ENCODE assay signal across 9 cellular contexts in the genomic region with DNA sequence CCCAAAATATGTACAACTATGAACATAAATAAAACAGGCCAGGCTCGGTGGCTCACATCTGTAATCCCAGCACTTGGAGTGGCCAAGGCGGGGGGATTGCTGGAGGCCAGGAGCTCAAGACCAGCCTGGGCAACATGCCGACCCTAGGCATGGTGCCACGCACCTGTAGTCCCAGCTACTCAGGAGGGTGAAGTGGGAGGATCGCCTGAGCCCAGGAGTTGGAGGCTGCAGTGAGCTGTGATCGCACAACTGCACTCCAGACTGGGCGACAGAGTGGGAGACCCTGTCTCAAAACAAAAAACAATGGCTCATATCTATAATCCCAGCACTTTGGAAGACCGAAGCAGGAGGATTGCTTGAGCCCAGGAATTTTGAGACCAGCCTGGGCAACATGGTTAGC. TPM values are rescaled to one million over a fixed set of nuclear protein-coding genes. Genes with fewer than 3 reads are reported as not detected.
DNase-seq lines count a peak whose midpoint lies in the region; ATAC-seq and TF ChIP-seq lines count a peak whose summit lies in the region.
"Had no signal": no experiment of that assay in that cellular context is flagged by ENCODE, and none has a peak within 500 bp of the region (broad histone marks: within the 10 kb centered on the region; RNA-seq: fewer than 3 reads in every experiment).

No MANE protein-coding gene starts in this region.

- intact Hi-C loops in activated T-helper 2 cell treated with anti-CD3 and anti-CD28 coated beads, Interferon-gamma antibody, Interleukin-2, Interleukin-4, amounts not matched to agents 10 μg/mL and 5 μg/mL and 100 μg/mL, durations not matched to agents 14 hours and 24 hours and 36 hours (cut with micrococcal nuclease), result loop anchor here (5.0 kb wide), 1 partner anchor 356 kb away; no protein-coding TSS in a partner anchor
- intact Hi-C loops in posterior cingulate gyrus (cut with DNase I) (loop anchor here (10.0 kb wide), 1 partner anchor 134 kb away; the partner anchor contains the start of gene DENND4C), gastrocnemius medialis (cut with DNase I; ENCODE audit: low total_unique reads) (loop anchor here (5.0 kb wide), 2 partner anchors 71 to 281 kb away; partner anchors contain the start of gene RPS6)

- no peak overlapping the region for H3K27ac Mint-ChIP-seq in HFFc6
- peak overlapping the region; percentile 30 for H3K27ac Mint-ChIP-seq in activated T-helper 2 cell treated with anti-CD3 and anti-CD28 coated beads, Interferon-gamma antibody, Interleukin-2, Interleukin-4, amounts not matched to agents 10 μg/mL and 5 μg/mL and 100 μg/mL, durations not matched to agents 14 hours and 24 hours and 36 hours
- H3K27ac Mint-ChIP-seq in memory B cell, result no peak overlapping the region

- no peaks in the 10 kb centered on the region for H3K27me3 ChIP-seq in BLaER1
- no peaks in the 10 kb centered on the region for H3K27me3 ChIP-seq in gastrocnemius medialis

- in situ Hi-C loops in gastrocnemius medialis (cut with MboI; ENCODE audit: low sequenced_read_pairs in 4 of 4), result loop anchor here in 3 of 4 donors (5.0 to 10.0 kb wide), 2 partner anchors 64 to 81 kb away; no protein-coding TSS in a partner anchor

- peak overlapping the region; percentile 86 for H3K4me3 ChIP-seq in BLaER1
- H3K4me3 ChIP-seq in gastrocnemius medialis, result no peak overlapping the region

- H3K9me3 ChIP-seq in BLaER1 (no peaks in the 10 kb centered on the region), gastrocnemius medialis (no peaks in the 10 kb centered on the region)

- no peak for ATAC-seq in memory B cell (ENCODE audit: low read depth)
- no peak for ATAC-seq in gastrocnemius medialis

- H3K4me1 Mint-ChIP-seq in HFFc6 (ENCODE audit: low read depth) (peaks cover 32% of the 10 kb centered on the region), memory B cell (peaks cover 11% of the 10 kb centered on the region)
- peaks cover 26% of the 10 kb centered on the region for H3K4me1 Mint-ChIP-seq in activated T-helper 2 cell treated with anti-CD3 and anti-CD28 coated beads, Interferon-gamma antibody, Interleukin-2, Interleukin-4, amounts not matched to agents 10 μg/mL and 5 μg/mL and 100 μg/mL, durations not matched to agents 14 hours and 24 hours and 36 hours (ENCODE audit: low read depth)

- H3K4me1 ChIP-seq in BLaER1 (peaks cover 37% of the 10 kb centered on the region), gastrocnemius medialis (peaks cover 19 to 21% of the 10 kb centered on the region in 2 donors)

- H3K27me3 Mint-ChIP-seq in HFFc6 (ENCODE audit: insufficient read depth) (no peaks in the 10 kb centered on the region; the same call in none of the 2 replicates), memory B cell (no peaks in the 10 kb centered on the region)
- H3K27me3 Mint-ChIP-seq in activated T-helper 2 cell treated with anti-CD3 and anti-CD28 coated beads, Interferon-gamma antibody, Interleukin-2, Interleukin-4, amounts not matched to agents 10 μg/mL and 5 μg/mL and 100 μg/mL, durations not matched to agents 14 hours and 24 hours and 36 hours (ENCODE audit: low read depth), result no peaks in the 10 kb centered on the region

- H3K4me3 Mint-ChIP-seq in HFFc6, result peak overlapping the region; percentile 98
- peak overlapping the region; percentile 69 for H3K4me3 Mint-ChIP-seq in activated T-helper 2 cell treated with anti-CD3 and anti-CD28 coated beads, Interferon-gamma antibody, Interleukin-2, Interleukin-4, amounts not matched to agents 10 μg/mL and 5 μg/mL and 100 μg/mL, durations not matched to agents 14 hours and 24 hours and 36 hours (ENCODE audit: low read depth)
- H3K4me3 Mint-ChIP-seq in memory B cell, result peak overlapping the region; percentile 43

- peak overlapping the region; percentile 89 for H3K9ac ChIP-seq in BLaER1

- H3K36me3 ChIP-seq in BLaER1 (peaks cover 37% of the 10 kb centered on the region), gastrocnemius medialis (no peaks in the 10 kb centered on the region)

- TF ChIP-seq CTCF in HFFc6 (IDR thresholded peaks at IDR 0.05) (no peak), gastrocnemius medialis (IDR thresholded peaks at IDR 0.05 in 4 of 5, conservative IDR thresholded peaks at IDR 0.05 in 1 of 5) (no peak)

- DNase-seq in HFFc6, result no peak
- no peak for DNase-seq in activated T-helper 2 cell treated with anti-CD3 and anti-CD28 coated beads, Interferon-gamma antibody, Interleukin-2, Interleukin-4, amounts not matched to agents 10 μg/mL and 5 μg/mL and 100 μg/mL, durations not matched to agents 14 hours and 24 hours and 36 hours (ENCODE audit: low spot score)
- no peak for DNase-seq in memory B cell (ENCODE audit: low spot score in 2 of 2)
- no peak for DNase-seq in posterior cingulate gyrus
- no peak for DNase-seq in SIG-M5 (lab: John Stamatoyannopoulos, UW)
- DNase-seq in gastrocnemius medialis, result no peak
- DNase-seq in kidney tubule cell (ENCODE audit: low spot score), result no peak
- DNase-seq: activated CD4-positive, alpha-beta T cell treated with anti-CD3 and anti-CD28 coated beads for 4 hours had no signal

- TF ChIP-seq POLR2A in gastrocnemius medialis (IDR thresholded peaks at IDR 0.05), result no peak

- H4K20me1 ChIP-seq in BLaER1, result peaks cover 38% of the 10 kb centered on the region

- H3K27ac ChIP-seq in BLaER1 (no peak overlapping the region), gastrocnemius medialis (no peak overlapping the region)

- H3K9me3 Mint-ChIP-seq in HFFc6, result no peaks in the 10 kb centered on the region
- H3K9me3 Mint-ChIP-seq in activated T-helper 2 cell treated with anti-CD3 and anti-CD28 coated beads, Interferon-gamma antibody, Interleukin-2, Interleukin-4, amounts not matched to agents 10 μg/mL and 5 μg/mL and 100 μg/mL, durations not matched to agents 14 hours and 24 hours and 36 hours, result no peaks in the 10 kb centered on the region
- H3K9me3 Mint-ChIP-seq in memory B cell, result no peaks in the 10 kb centered on the region

- H3K4me2 ChIP-seq in BLaER1, result peak overlapping the region; percentile 89

- peaks cover 9% of the 10 kb centered on the region for H3K36me3 Mint-ChIP-seq in HFFc6 (ENCODE audit: low read depth)
- peaks cover 30% of the 10 kb centered on the region for H3K36me3 Mint-ChIP-seq in activated T-helper 2 cell treated with anti-CD3 and anti-CD28 coated beads, Interferon-gamma antibody, Interleukin-2, Interleukin-4, amounts not matched to agents 10 μg/mL and 5 μg/mL and 100 μg/mL, durations not matched to agents 14 hours and 24 hours and 36 hours (ENCODE audit: low read depth)
- H3K36me3 Mint-ChIP-seq in memory B cell, result peaks cover 7% of the 10 kb centered on the region

RNA-seq across cellular contexts. Expression of gene HAUS6, which starts 1.5 kb away (rescaled TPM):
- 10 to 100 TPM in 5 of 6 experiments, 1 to 10 TPM in 1; 9.2 to 15.4 (median 14.0) TPM for total RNA-seq in HFFc6 (2021; fragmentation: NEBNext Ultra II Directional; extraction: Animal tissue kit (Norgen Biotek cat#: 25700))
- 28.3 and 31.6 TPM in 2 replicates for total RNA-seq in activated T-helper 2 cell treated with anti-CD3 and anti-CD28 coated beads, Interferon-gamma antibody, Interleukin-2, Interleukin-4, amounts not matched to agents 10 μg/mL and 5 μg/mL and 100 μg/mL, durations not matched to agents 14 hours and 24 hours and 36 hours
- total RNA-seq in gastrocnemius medialis, result 1 to 10 TPM; 3.7 to 6.3 (median 5.3) TPM

RNA-seq across cellular contexts. Expression of gene PLIN2, which starts 26.1 kb away (rescaled TPM):
- total RNA-seq in HFFc6 (2021; fragmentation: NEBNext Ultra II Directional; extraction: Animal tissue kit (Norgen Biotek cat#: 25700)), result 10 to 100 TPM; 80.8 to 91.6 (median 87.7) TPM
- 77.2 and 77.9 TPM in 2 replicates for total RNA-seq in activated T-helper 2 cell treated with anti-CD3 and anti-CD28 coated beads, Interferon-gamma antibody, Interleukin-2, Interleukin-4, amounts not matched to agents 10 μg/mL and 5 μg/mL and 100 μg/mL, durations not matched to agents 14 hours and 24 hours and 36 hours
- total RNA-seq in gastrocnemius medialis, result 1,000 to 10,000 TPM in 3 of 4 donors, 100 to 1,000 TPM in 1; 485 to 1,318 (median 1,176) TPM

RNA-seq across cellular contexts. Expression of gene RRAGA, which starts 52.0 kb away (rescaled TPM):
- total RNA-seq in HFFc6 (2021; fragmentation: NEBNext Ultra II Directional; extraction: Animal tissue kit (Norgen Biotek cat#: 25700)), result 100 to 1,000 TPM; 130 to 158 (median 148) TPM
- 60.8 and 64.6 TPM in 2 replicates for total RNA-seq in activated T-helper 2 cell treated with anti-CD3 and anti-CD28 coated beads, Interferon-gamma antibody, Interleukin-2, Interleukin-4, amounts not matched to agents 10 μg/mL and 5 μg/mL and 100 μg/mL, durations not matched to agents 14 hours and 24 hours and 36 hours
- total RNA-seq in gastrocnemius medialis, result 10 to 100 TPM; 65.2 to 70.4 (median 65.5) TPM

Comparison
In these comparisons a context has a peak if more than half of its experiments do, and no peak if none do; other contexts are left out.
1. H3K4me3 Mint-ChIP-seq: peak in every context shown above with its lines; median percentile 98 in HFFc6; 69 in activated T-helper 2 cell treated with anti-CD3 and anti-CD28 coated beads, Interferon-gamma antibody, Interleukin-2, Interleukin-4, amounts not matched to agents 10 μg/mL and 5 μg/mL and 100 μg/mL, durations not matched to agents 14 hours and 24 hours and 36 hours; 43 in memory B cell.